In the genomic region with DNA sequence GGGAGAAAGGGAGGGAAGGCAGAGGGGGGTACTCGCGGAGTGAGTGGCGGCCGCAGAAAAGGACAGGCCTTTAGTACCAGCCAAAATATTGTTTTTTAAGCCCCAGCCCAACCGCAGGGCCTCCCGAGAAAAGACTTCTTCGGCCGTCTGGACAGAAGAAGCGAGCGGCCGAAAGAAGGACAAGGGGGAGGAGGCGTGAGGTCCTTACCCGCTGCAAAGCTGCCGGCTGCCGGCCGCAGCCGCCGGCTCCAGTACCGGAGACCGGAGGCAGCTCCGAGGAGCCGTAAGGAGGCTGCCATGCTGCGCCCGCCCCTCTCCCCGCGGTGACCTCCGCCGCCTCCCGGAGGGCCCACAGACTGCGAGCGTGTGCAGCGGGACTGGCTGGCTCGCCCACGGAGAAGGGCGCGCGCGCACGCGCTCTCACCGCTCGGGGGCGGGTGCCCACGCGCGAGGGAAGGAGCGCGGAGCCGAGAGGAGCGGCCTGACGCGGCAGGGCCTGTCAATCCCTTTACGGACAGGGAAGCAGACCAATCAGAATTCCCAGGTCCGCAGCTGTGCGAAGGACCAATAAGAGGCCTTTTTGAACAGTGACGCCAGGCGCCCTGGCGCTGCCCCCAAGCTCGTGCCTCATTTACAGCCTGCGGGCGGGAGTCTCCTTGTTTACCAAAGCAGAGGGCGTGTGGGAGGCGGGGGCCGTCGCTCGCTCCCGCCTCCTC, we compare ENCODE assay signal across 8 cellular contexts. TPM values are rescaled to one million over a fixed set of nuclear protein-coding genes. Genes with fewer than 3 reads are reported as not detected.
DNase-seq lines count a peak whose midpoint lies in the region; ATAC-seq lines count a peak whose summit lies in the region.

A gene (minus strand): TSS at position 394 of the 716 bp plus-strand sequence. CDS start 95 bp downstream, at position 299.

- no peaks in the 10 kb centered on the region for H3K9me3 ChIP-seq in effector memory CD4-positive, alpha-beta T cell (ENCODE audit: control insufficient read depth, low read length)

- peaks cover 9% of the 10 kb centered on the region for H3K4me1 ChIP-seq in effector memory CD4-positive, alpha-beta T cell (ENCODE audit: control insufficient read depth, insufficient read depth, low read length, poor library complexity, severe bottlenecking)

- peak; percentile 99 for DNase-seq in COLO829 (ENCODE audit: low spot score)
- peak; percentile 99 for DNase-seq in HT1080 (ENCODE audit: low read depth)
- peak; percentile 99 for DNase-seq in NOMO-1 treated with DMSO at 0.1 percent for 48 hours (lab: John Stamatoyannopoulos, UW; ENCODE audit: unreplicated experiment)
- peak; percentile 91 to 95 for DNase-seq in activated CD8-positive, alpha-beta memory T cell treated with anti-CD3 and anti-CD28 coated beads for 4 hours (ENCODE audit: low read depth in 2 of 2)
- peak; percentile 93 to 97 (median 94) for DNase-seq in effector memory CD4-positive, alpha-beta T cell
- DNase-seq in lung microvascular endothelial cell (ENCODE audit: low read depth in 2 of 2), result peak; percentile 99 to 100
- DNase-seq in stimulated activated CD4-positive, alpha-beta T cell treated with anti-CD3 and anti-CD28 coated beads, TNF-alpha, amount 100 ng/mL, for 48 hours (ENCODE audit: low read depth in 3 of 3), result peak; percentile 84 to 88 (median 85)

- H3K27me3 ChIP-seq in effector memory CD4-positive, alpha-beta T cell (replicated peaks; ENCODE audit: control insufficient read depth, insufficient read depth, low read length, poor library complexity, severe bottlenecking), result no peaks in the 10 kb centered on the region

- no peaks in the 10 kb centered on the region for H3K36me3 ChIP-seq in effector memory CD4-positive, alpha-beta T cell (ENCODE audit: control insufficient read depth, insufficient read depth, low read length)

- peak; percentile 99 for ATAC-seq in GM21360 (IDR thresholded peaks at IDR 0.05; ENCODE audit: unreplicated experiment)

- H3K27ac ChIP-seq in effector memory CD4-positive, alpha-beta T cell (ENCODE audit: insufficient read depth, low read length, poor library complexity, severe bottlenecking), result peak within 1 kb of the TSS; percentile 70

- peak within 1 kb of the TSS; percentile 83 for H3K4me3 ChIP-seq in effector memory CD4-positive, alpha-beta T cell (ENCODE audit: insufficient read depth, low read depth, low read length, poor library complexity, severe bottlenecking)

RNA-seq across cellular contexts. Expression of the gene that starts here (rescaled TPM):
- total RNA-seq in HT1080 (2014; rRNA removed; shearing (Covaris generic)), result 33.4 and 36.8 TPM in 2 replicates
- polyA plus RNA-seq in HT1080 (2015; cell fraction: cytosol; rRNA removed), result 84.0 and 91.1 TPM in 2 replicates
- 46.9 and 48.2 TPM in 2 replicates for polyA plus RNA-seq in HT1080 (2015; cell fraction: nucleus; rRNA removed)
- 19.2 and 20.5 TPM in 2 replicates for total RNA-seq in lung microvascular endothelial cell

Comparison
In these comparisons a context has a peak if more than half of its experiments do, and no peak if none do; other contexts are left out.
1. Peak in every context shown above with its lines: DNase-seq, ATAC-seq, H3K4me3 ChIP-seq and H3K27ac ChIP-seq.